ENCODE assay signal across 9 cellular contexts in genomic region chr14:73606271-73606670, GRCh38. TPM values are rescaled to one million over a fixed set of nuclear protein-coding genes. Genes with fewer than 3 reads are reported as not detected.
"Had no signal": no experiment of that assay in that cellular context is flagged by ENCODE, and none has a peak within 500 bp of the region (broad histone marks: within the 10 kb centered on the region; RNA-seq: fewer than 3 reads in every experiment).

No MANE protein-coding gene starts in this region.

- H3K27ac Mint-ChIP-seq: GM23338, H9 had no signal

- H3K4me3 ChIP-seq: GM23338, K562 had no signal

- ATAC-seq: GM23338, K562 had no signal

- H3K4me2 ChIP-seq: GM23338 had no signal

- H3K4me3 Mint-ChIP-seq: GM23338, H9 had no signal

- H2AFZ ChIP-seq: GM23338 had no signal

- FAIRE-seq: H1, H54, HTR-8/SVneo, K562 had no signal

- DNase-seq: H9, HCEC 1CT, IMR-90 had no signal

- H3K4me1 Mint-ChIP-seq: GM23338 had no signal

RNA-seq across cellular contexts. Expression of gene ACOT6, which starts 6.0 kb away (rescaled TPM):
- total RNA-seq: H1, H9, HT-29, IMR-90, K562 had no signal
- polyA plus RNA-seq: H1, IMR-90, K562 had no signal

RNA-seq across cellular contexts. Expression of gene ACOT4, which starts 14.6 kb away (rescaled TPM):
- total RNA-seq: K562 had no signal
- polyA plus RNA-seq: K562 had no signal

RNA-seq across cellular contexts. Expression of gene ACOT2, which starts 37.3 kb away (rescaled TPM):
- total RNA-seq: K562 had no signal

RNA-seq across cellular contexts. Expression of gene HEATR4, which starts 47.5 kb away (rescaled TPM):
- total RNA-seq: IMR-90, K562 had no signal
- polyA plus RNA-seq: IMR-90, K562 had no signal
